13 cellular contexts compared by ENCODE assay signal in the genomic region with DNA sequence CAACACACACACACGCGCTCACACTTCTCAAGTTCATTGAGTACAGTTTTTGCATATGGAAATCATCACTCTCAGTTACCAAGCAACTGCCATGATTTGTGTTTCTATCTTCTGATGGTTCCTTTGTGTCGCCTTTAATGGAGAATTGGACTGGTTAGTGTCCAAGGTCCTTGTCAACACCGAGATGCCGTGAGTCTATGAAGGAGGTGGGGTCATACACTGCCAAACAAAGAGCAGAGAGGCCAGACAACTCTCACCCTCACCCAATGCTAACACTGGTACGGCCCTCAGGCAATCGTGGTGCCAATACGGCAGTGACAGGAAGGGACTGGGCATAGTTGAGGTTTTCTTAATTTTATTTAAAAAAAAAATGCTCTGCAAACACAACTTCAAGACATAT. TPM values are rescaled to one million over a fixed set of nuclear protein-coding genes. Genes with fewer than 3 reads are reported as not detected.
A peak's percentile ranks its signal among the peaks of the same experiment; 100 is the strongest.
DNase-seq lines count a peak whose midpoint lies in the region; ATAC-seq and TF ChIP-seq lines count a peak whose summit lies in the region.
"Had no signal": no experiment of that assay in that cellular context is flagged by ENCODE, and none has a peak within 500 bp of the region (broad histone marks: within the 10 kb centered on the region; RNA-seq: fewer than 3 reads in every experiment).

No MANE protein-coding gene starts in this region.

- H4K91ac ChIP-seq in trophoblast cell (ENCODE audit: low read depth, low read length), result peak overlapping the region; percentile 70

- H3K4me2 ChIP-seq in hepatocyte, result no peak overlapping the region
- H3K4me2 ChIP-seq in trophoblast cell (ENCODE audit: low read length), result peak overlapping the region; percentile 17

- no peak overlapping the region for H3K9ac ChIP-seq in trophoblast cell (ENCODE audit: low read length)

- WGBS in hepatocyte (ENCODE audit: low lambda C conversion rate, missing lambda C conversion rate), result 80% methylated on average over 8 of the region's 8 CpGs
- WGBS in trophoblast cell (ENCODE audit: extremely low coverage, insufficient coverage, insufficient read length), result no CpG with 5 or more reads among the region's 8 CpGs
- WGBS in gastroesophageal sphincter (ENCODE audit: low coverage in 1 of 2), 2 donors, result 60 to 66% methylated on average over 6 to 7 of the region's 8 CpGs

- TF ChIP-seq EP300 in gastroesophageal sphincter (IDR thresholded peaks at IDR 0.05), result no peak

- peak overlapping the region; percentile 84 for H3K18ac ChIP-seq in trophoblast cell (ENCODE audit: low read length)

- H3K9me2 ChIP-seq in hepatocyte (replicated peaks; ENCODE audit: insufficient read depth), result no peaks in the 10 kb centered on the region

- ATAC-seq in gastroesophageal sphincter (no peak), gastrocnemius medialis (no peak)

- intact Hi-C loops in gastrocnemius medialis (cut with DNase I; ENCODE audit: low total_unique reads), result no loop called here

- H3K79me2 ChIP-seq in hepatocyte, result no peaks in the 10 kb centered on the region
- H3K79me2 ChIP-seq in trophoblast cell (ENCODE audit: control insufficient read depth, insufficient read depth, low read length, poor library complexity), result no peaks in the 10 kb centered on the region

- no peak for TF ChIP-seq POLR2A in gastroesophageal sphincter (IDR thresholded peaks at IDR 0.05)
- no peak for TF ChIP-seq POLR2A in gastrocnemius medialis (IDR thresholded peaks at IDR 0.05)

- peaks cover 11% of the 10 kb centered on the region for H3K79me1 ChIP-seq in trophoblast cell (ENCODE audit: low read length)

- no peak overlapping the region for H4K8ac ChIP-seq in trophoblast cell (ENCODE audit: low read depth, low read length)

- H2BK120ac ChIP-seq in trophoblast cell (ENCODE audit: insufficient read depth, low read length, poor library complexity), result peak overlapping the region; percentile 10

- peak overlapping the region; percentile 97 for H2BK12ac ChIP-seq in trophoblast cell (ENCODE audit: low read length)

- DNase-seq in M059J (ENCODE audit: low read depth) (peak; percentile 33), caudate nucleus (lab: John Stamatoyannopoulos, UW) (no peak), hepatocyte (ENCODE audit: low spot score) (no peak), trophoblast cell (no peak), gastrocnemius medialis (no peak)
- no peak for DNase-seq in activated CD4-positive, CD25-positive, alpha-beta regulatory T cell treated with anti-CD3 and anti-CD28 coated beads, Interleukin-2, amount 50 U/mL, for 72 hours
- DNase-seq: activated CD4-positive, alpha-beta T cell treated with anti-CD3 and anti-CD28 coated beads for 48 hours; activated naive CD4-positive, alpha-beta T cell treated with anti-CD3 and anti-CD28 coated beads for 36 hours; BE2C; DMS153; NCI-H69; tibial artery had no signal

- H3K14ac ChIP-seq in trophoblast cell (ENCODE audit: low read length), result peak overlapping the region; percentile 76

- no peaks in the 10 kb centered on the region for H3K9me3 ChIP-seq in hepatocyte (ENCODE audit: low read depth)
- H3K9me3 ChIP-seq in trophoblast cell (ENCODE audit: insufficient read depth, low read depth, low read length), result no peaks in the 10 kb centered on the region
- H3K9me3 ChIP-seq in gastroesophageal sphincter, result no peaks in the 10 kb centered on the region
- no peaks in the 10 kb centered on the region for H3K9me3 ChIP-seq in gastrocnemius medialis
- H3K9me3 ChIP-seq: BE2C, tibial artery had no signal

- H2AFZ ChIP-seq in hepatocyte (no peak overlapping the region), trophoblast cell (ENCODE audit: insufficient read depth, low read length, poor library complexity) (no peak overlapping the region)

- H3K27ac ChIP-seq in caudate nucleus (ENCODE audit: low read depth, low read length) (peak overlapping the region; percentile 4), hepatocyte (peak overlapping the region; percentile 39), trophoblast cell (ENCODE audit: low read depth, low read length) (peak overlapping the region; percentile 73), gastroesophageal sphincter (no peak overlapping the region), gastrocnemius medialis (no peak overlapping the region)
- H3K27ac ChIP-seq: tibial artery had no signal

- H3K27me3 ChIP-seq in hepatocyte (no peaks in the 10 kb centered on the region), trophoblast cell (ENCODE audit: insufficient read depth, low read length) (no peaks in the 10 kb centered on the region), gastroesophageal sphincter (no peaks in the 10 kb centered on the region), gastrocnemius medialis (no peaks in the 10 kb centered on the region)
- H3K27me3 ChIP-seq: BE2C, tibial artery had no signal

- peak overlapping the region; percentile 60 for H2AK5ac ChIP-seq in trophoblast cell (ENCODE audit: low read length)

- H3K36me3 ChIP-seq in hepatocyte (replicated peaks; ENCODE audit: insufficient read depth, low read depth) (no peaks in the 10 kb centered on the region), trophoblast cell (ENCODE audit: control insufficient read depth in 1 of 2, insufficient read depth in 2 of 2, low read length in 2 of 2) (no peaks in the 10 kb centered on the region), gastroesophageal sphincter (no peaks in the 10 kb centered on the region), gastrocnemius medialis (no peaks in the 10 kb centered on the region)
- H3K36me3 ChIP-seq: BE2C, tibial artery had no signal

- no peak overlapping the region for H3K4me3 ChIP-seq in hepatocyte
- H3K4me3 ChIP-seq in trophoblast cell (ENCODE audit: low read depth, low read length), result no peak overlapping the region
- no peak overlapping the region for H3K4me3 ChIP-seq in gastroesophageal sphincter
- H3K4me3 ChIP-seq in gastrocnemius medialis, result no peak overlapping the region
- H3K4me3 ChIP-seq: tibial artery had no signal

- no peak overlapping the region for H3K4ac ChIP-seq in trophoblast cell (ENCODE audit: low read depth, low read length)

- no peaks in the 10 kb centered on the region for H4K20me1 ChIP-seq in hepatocyte (ENCODE audit: insufficient read depth, poor library complexity, severe bottlenecking)

- no peak overlapping the region for H4K12ac ChIP-seq in trophoblast cell (ENCODE audit: low read depth, low read length)

- in situ Hi-C loops in gastrocnemius medialis (cut with MboI; ENCODE audit: low sequenced_read_pairs in 4 of 4), result no loop called here

- H3K4me1 ChIP-seq in hepatocyte (ENCODE audit: insufficient read depth), result peaks cover 26% of the 10 kb centered on the region
- H3K4me1 ChIP-seq in trophoblast cell (ENCODE audit: control insufficient read depth in 1 of 2, insufficient read depth in 2 of 2, low read length in 2 of 2), result peaks cover 19 to 25% of the 10 kb centered on the region in 2 experiments
- peaks cover 0 to 10% (median 0%) of the 10 kb centered on the region in 3 donors for H3K4me1 ChIP-seq in gastroesophageal sphincter
- H3K4me1 ChIP-seq in gastrocnemius medialis, result no peaks in the 10 kb centered on the region

- peak overlapping the region; percentile 42 for H2BK5ac ChIP-seq in trophoblast cell (ENCODE audit: low read depth, low read length, poor library complexity)

- no peak overlapping the region for H3K23ac ChIP-seq in trophoblast cell (ENCODE audit: low read length)

- TF ChIP-seq CTCF in hepatocyte (IDR thresholded peaks at IDR 0.05; ENCODE audit: poor library complexity) (no peak), gastroesophageal sphincter (IDR thresholded peaks at IDR 0.05) (no peak), gastrocnemius medialis (IDR thresholded peaks at IDR 0.05 in 4 of 5, conservative IDR thresholded peaks at IDR 0.05 in 1 of 5) (no peak)

RNA-seq across cellular contexts. Expression of a gene that starts 9.6 kb away (rescaled TPM):
- 5.8 TPM in 2 replicates for total RNA-seq in M059J (2014; rRNA removed; shearing (Covaris generic))
- total RNA-seq in hepatocyte (1.8 and 4.3 TPM in 2 replicates), gastroesophageal sphincter (10 to 100 TPM in 2 of 4 donors, 1 to 10 TPM in 2; 6.9 to 15.6 (median 11.5) TPM), gastrocnemius medialis (1 to 10 TPM in 3 of 4 donors, under 1 TPM in 1; 0.76 to 3.7 (median 1.7) TPM)
- polyA plus RNA-seq in hepatocyte, result 7.7 and 7.9 TPM in 2 replicates
- polyA plus RNA-seq in trophoblast cell (2013), result 0.61 and 0.66 TPM in 2 replicates

Comparison
In these comparisons a context has a peak if more than half of its experiments do, and no peak if none do; other contexts are left out.
1. H3K27ac ChIP-seq: peak in caudate nucleus (single experiment), hepatocyte (single experiment) and trophoblast cell (single experiment); none in gastroesophageal sphincter (0 of 4) and gastrocnemius medialis (0 of 4).